Comparison of ENCODE assay signal across 1 cellular context in the genomic region with DNA sequence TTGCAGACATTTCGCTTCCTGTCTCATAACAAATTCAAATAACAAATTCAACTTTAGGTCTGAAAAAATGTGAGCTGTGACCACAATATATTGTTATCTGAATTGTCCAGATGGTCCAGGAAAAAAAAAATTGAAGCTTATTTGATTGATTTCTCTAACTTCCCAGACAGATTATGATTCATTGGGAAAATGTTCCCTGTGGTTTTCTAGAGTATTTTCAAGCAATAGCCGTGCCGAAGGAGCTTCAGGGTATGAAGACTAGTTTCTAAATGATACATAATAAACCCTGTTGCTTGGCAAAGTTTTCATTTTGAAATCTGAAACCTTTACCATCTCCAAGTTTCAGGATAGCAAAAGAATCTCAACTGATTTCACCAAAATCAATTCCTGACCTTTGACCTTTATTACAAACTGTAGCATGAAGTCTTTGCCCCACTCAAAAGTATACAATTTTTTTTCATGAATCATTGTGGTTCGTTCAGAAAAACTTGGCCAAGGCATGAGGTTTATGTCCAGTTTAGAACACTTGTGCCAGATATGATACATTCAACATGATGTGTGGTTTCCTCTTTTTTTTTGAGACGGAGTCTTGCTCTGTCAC.
TF ChIP-seq lines count a peak whose summit lies in the region.

No MANE protein-coding gene starts in this region.

TF ChIP-seq in K562, 482 proteins besides CTCF, POLR2A, EP300 and RAD21:
- TF ChIP-seq, protein P1, sequence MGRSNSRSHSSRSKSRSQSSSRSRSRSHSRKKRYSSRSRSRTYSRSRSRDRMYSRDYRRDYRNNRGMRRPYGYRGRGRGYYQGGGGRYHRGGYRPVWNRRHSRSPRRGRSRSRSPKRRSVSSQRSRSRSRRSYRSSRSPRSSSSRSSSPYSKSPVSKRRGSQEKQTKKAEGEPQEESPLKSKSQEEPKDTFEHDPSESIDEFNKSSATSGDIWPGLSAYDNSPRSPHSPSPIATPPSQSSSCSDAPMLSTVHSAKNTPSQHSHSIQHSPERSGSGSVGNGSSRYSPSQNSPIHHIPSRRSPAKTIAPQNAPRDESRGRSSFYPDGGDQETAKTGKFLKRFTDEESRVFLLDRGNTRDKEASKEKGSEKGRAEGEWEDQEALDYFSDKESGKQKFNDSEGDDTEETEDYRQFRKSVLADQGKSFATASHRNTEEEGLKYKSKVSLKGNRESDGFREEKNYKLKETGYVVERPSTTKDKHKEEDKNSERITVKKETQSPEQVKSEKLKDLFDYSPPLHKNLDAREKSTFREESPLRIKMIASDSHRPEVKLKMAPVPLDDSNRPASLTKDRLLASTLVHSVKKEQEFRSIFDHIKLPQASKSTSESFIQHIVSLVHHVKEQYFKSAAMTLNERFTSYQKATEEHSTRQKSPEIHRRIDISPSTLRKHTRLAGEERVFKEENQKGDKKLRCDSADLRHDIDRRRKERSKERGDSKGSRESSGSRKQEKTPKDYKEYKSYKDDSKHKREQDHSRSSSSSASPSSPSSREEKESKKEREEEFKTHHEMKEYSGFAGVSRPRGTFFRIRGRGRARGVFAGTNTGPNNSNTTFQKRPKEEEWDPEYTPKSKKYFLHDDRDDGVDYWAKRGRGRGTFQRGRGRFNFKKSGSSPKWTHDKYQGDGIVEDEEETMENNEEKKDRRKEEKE (IDR thresholded peaks at IDR 0.05; ENCODE audit: borderline replicate concordance in 1 of 2, control insufficient read depth in 1 of 2, low read depth in 2 of 2, low read length in 1 of 2): no peak
- TF ChIP-seq, protein P2, sequence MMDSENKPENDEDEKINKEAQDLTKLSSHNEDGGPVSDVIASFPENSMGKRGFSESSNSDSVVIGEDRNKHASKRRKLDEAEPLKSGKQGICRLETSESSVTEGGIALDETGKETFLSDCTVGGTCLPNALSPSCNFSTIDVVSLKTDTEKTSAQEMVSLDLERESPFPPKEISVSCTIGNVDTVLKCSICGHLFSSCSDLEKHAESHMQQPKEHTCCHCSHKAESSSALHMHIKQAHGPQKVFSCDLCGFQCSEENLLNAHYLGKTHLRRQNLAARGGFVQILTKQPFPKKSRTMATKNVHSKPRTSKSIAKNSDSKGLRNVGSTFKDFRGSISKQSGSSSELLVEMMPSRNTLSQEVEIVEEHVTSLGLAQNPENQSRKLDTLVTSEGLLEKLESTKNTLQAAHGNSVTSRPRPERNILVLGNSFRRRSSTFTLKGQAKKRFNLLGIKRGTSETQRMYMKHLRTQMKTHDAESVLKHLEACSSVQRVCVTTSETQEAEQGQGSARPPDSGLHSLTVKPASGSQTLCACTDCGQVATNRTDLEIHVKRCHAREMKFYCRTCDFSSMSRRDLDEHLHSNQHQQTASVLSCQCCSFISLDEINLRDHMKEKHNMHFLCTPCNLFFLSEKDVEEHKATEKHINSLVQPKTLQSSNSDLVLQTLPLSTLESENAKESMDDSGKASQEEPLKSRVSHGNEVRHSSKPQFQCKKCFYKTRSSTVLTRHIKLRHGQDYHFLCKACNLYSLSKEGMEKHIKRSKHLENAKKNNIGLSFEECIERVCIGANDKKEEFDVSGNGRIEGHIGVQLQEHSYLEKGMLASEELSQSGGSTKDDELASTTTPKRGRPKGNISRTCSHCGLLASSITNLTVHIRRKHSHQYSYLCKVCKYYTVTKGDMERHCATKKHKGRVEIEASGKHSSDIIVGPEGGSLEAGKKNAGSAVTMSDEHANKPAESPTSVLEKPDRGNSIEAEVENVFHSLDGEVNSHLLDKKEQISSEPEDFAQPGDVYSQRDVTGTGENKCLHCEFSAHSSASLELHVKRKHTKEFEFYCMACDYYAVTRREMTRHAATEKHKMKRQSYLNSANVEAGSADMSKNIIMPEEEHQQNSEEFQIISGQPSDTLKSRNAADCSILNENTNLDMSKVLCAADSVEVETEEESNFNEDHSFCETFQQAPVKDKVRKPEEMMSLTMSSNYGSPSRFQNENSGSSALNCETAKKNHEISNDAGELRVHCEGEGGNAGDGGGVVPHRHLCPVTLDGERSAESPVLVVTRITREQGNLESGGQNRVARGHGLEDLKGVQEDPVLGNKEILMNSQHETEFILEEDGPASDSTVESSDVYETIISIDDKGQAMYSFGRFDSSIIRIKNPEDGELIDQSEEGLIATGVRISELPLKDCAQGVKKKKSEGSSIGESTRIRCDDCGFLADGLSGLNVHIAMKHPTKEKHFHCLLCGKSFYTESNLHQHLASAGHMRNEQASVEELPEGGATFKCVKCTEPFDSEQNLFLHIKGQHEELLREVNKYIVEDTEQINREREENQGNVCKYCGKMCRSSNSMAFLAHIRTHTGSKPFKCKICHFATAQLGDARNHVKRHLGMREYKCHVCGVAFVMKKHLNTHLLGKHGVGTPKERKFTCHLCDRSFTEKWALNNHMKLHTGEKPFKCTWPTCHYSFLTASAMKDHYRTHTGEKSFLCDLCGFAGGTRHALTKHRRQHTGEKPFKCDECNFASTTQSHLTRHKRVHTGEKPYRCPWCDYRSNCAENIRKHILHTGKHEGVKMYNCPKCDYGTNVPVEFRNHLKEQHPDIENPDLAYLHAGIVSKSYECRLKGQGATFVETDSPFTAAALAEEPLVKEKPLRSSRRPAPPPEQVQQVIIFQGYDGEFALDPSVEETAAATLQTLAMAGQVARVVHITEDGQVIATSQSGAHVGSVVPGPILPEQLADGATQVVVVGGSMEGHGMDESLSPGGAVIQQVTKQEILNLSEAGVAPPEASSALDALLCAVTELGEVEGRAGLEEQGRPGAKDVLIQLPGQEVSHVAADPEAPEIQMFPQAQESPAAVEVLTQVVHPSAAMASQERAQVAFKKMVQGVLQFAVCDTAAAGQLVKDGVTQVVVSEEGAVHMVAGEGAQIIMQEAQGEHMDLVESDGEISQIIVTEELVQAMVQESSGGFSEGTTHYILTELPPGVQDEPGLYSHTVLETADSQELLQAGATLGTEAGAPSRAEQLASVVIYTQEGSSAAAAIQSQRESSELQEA (IDR thresholded peaks at IDR 0.05; ENCODE audit: low read depth): no peak
- TF ChIP-seq KDM1A (IDR thresholded peaks at IDR 0.05): 0 out of 4 replicates have a peak, but pooled peaks of 1 of the 2 experiments have one; percentile 16
- TF ChIP-seq TEAD4 (IDR thresholded peaks at IDR 0.05; ENCODE audit: low read length): 0 out of 2 replicates have a peak, but pooled peaks have one; percentile 12
- TF ChIP-seq TEAD4 (CRISPR knock-in tag; IDR thresholded peaks at IDR 0.05; ENCODE audit: borderline replicate concordance): no peak
- no peak for TF ChIP-seq MYBL2 (IDR thresholded peaks at IDR 0.05; ENCODE audit: low read depth)
- no peak for TF ChIP-seq MYBL2 (CRISPR knock-in tag; IDR thresholded peaks at IDR 0.05; ENCODE audit: borderline replicate concordance)
- TF ChIP-seq NR2C2 (CRISPR knock-in tag; IDR thresholded peaks at IDR 0.05): no peak
- TF ChIP-seq NR2C2 (tag; IDR thresholded peaks at IDR 0.05): peak; percentile 61
- peak; percentile 37 for TF ChIP-seq MEIS2 (IDR thresholded peaks at IDR 0.05; ENCODE audit: partially characterized antibody)
- no peak; the same call in 1 of the 2 replicates for TF ChIP-seq NR2C1 (IDR thresholded peaks at IDR 0.05)
- peak; percentile 41; the same call in 1 of the 2 replicates for TF ChIP-seq NR2C1 (tag; IDR thresholded peaks at IDR 0.05)
